Comparison of ENCODE assay signal across 24 cellular contexts in the genomic region with DNA sequence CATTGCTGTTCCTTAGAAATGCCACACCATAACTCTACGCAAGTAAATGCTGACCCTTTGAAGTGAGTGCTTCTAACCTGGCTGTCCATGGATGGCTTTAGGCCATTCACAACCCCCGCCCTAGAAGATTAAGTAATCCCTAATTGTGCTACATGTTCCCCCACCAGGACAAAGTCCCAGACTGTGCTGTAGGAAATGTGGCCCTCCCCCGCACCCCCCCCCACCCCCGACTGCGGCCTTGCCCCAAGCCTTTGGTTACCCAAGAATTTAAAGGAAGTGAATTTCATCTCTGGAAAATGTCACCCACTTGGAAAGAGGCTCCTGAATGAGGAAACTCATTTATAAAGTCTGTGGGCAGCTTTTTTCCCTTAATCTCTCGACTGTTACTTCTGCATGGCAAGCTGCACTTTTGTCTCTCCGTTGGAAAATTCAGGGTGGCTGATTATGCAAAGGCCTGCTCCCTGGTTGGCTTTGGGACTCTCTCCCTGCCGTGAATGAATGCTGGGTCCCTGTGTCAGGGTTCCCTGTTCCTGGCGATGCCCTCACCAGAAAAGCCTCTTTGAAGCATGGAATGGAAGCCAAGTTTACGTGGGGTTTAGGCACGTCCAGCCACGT. TPM values are rescaled to one million over a fixed set of nuclear protein-coding genes. Genes with fewer than 3 reads are reported as not detected.
DNase-seq lines count a peak whose midpoint lies in the region; ATAC-seq, FAIRE-seq and TF ChIP-seq lines count a peak whose summit lies in the region.
"Had no signal": no experiment of that assay in that cellular context is flagged by ENCODE, and none has a peak within 500 bp of the region (broad histone marks: within the 10 kb centered on the region; RNA-seq: fewer than 3 reads in every experiment).

No MANE protein-coding gene starts in this region.

- H2BK15ac ChIP-seq in H1 (ENCODE audit: low read length), result no peak overlapping the region

- H4K20me1 ChIP-seq in HepG2 (ENCODE audit: insufficient read depth, low read length) (no peaks in the 10 kb centered on the region), H1 (replicated peaks in 1 of 2; ENCODE audit: control insufficient read depth in 1 of 2, insufficient read depth in 2 of 2, low read length in 2 of 2) (no peaks in the 10 kb centered on the region), OCI-LY7 (ENCODE audit: insufficient read depth, low read length) (no peaks in the 10 kb centered on the region)

- no peak overlapping the region for H4K8ac ChIP-seq in H1 (ENCODE audit: extremely low read depth, insufficient read depth, low read length)

- H2BK20ac ChIP-seq in H1 (ENCODE audit: low read length), result no peak overlapping the region

- no peaks in the 10 kb centered on the region for H3K79me2 ChIP-seq in HepG2 (ENCODE audit: insufficient read depth, low read length)
- no peaks in the 10 kb centered on the region for H3K79me2 ChIP-seq in H1 (ENCODE audit: control insufficient read depth in 1 of 2, insufficient read depth in 2 of 2, low read length in 2 of 2)
- H3K79me2 ChIP-seq in OCI-LY7 (ENCODE audit: insufficient read depth, low read depth, low read length), result no peaks in the 10 kb centered on the region

- H2AK5ac ChIP-seq in H1 (ENCODE audit: low read depth, low read length), result 0 out of 2 replicates have a peak overlapping the region, but pooled peaks have one; percentile 11

- 38% methylated on average over 12 of the region's 12 CpGs for WGBS in right lobe of liver (ENCODE audit: insufficient coverage, low coverage, low lambda C conversion rate, missing lambda C conversion rate)
- 7% methylated on average over 9 of the region's 12 CpGs for WGBS in HepG2 (ENCODE audit: low lambda C conversion rate)
- 75% methylated on average over 11 of the region's 12 CpGs; no CpG with 5 or more reads in 1 of the 2 experiments for WGBS in H1 (ENCODE audit: extremely low coverage in 1 of 2, insufficient coverage in 1 of 2, insufficient read length in 1 of 2, insufficient replicate concordance in 2 of 2, low coverage in 1 of 2, low lambda C conversion rate in 2 of 2, missing lambda C conversion rate in 1 of 2), 2 experiments

- no peak overlapping the region for H4K5ac ChIP-seq in H1 (ENCODE audit: insufficient read length, low read depth, low read length)

- TF ChIP-seq EP300 in HepG2 (IDR thresholded peaks at IDR 0.05; ENCODE audit: low read depth in 2 of 2, low read length in 2 of 2) (no peak), HepG2 (CRISPR knock-in tag; IDR thresholded peaks at IDR 0.05; ENCODE audit: borderline replicate concordance) (no peak), H1 (IDR thresholded peaks at IDR 0.05; ENCODE audit: borderline replicate concordance in 1 of 2, low read depth in 2 of 2, low read length in 2 of 2) (no peak)

- in situ Hi-C loops in HepG2 (cut with HindIII; ENCODE audit: extremely low pct_ligation_motif_present, low pct_unique_long_range_greater_than_20kb), result no loop called here

- no peaks in the 10 kb centered on the region for H3K9me2 ChIP-seq in OCI-LY7 (ENCODE audit: insufficient read depth, low read length)

- peak overlapping the region; percentile 15 for H3K18ac ChIP-seq in H1 (ENCODE audit: extremely low read depth, low read length)

- H3K56ac ChIP-seq in H1 (replicated peaks; ENCODE audit: insufficient read length, low read depth, low read length), result no peak overlapping the region

- no peak overlapping the region for H3K4ac ChIP-seq in H1 (replicated peaks; ENCODE audit: insufficient read length, low read depth, low read length)

- no peaks in the 10 kb centered on the region for H3K4me1 ChIP-seq in right lobe of liver
- H3K4me1 ChIP-seq in HepG2 (ENCODE audit: insufficient read depth, low read length), result no peaks in the 10 kb centered on the region
- peaks cover 0 to 27% (median 12%) of the 10 kb centered on the region in 4 experiments; a peak in 6 of 7 replicates for H3K4me1 ChIP-seq in H1 (replicated peaks in 1 of 4; ENCODE audit: control insufficient read depth in 3 of 4, insufficient read depth in 4 of 4, low read length in 3 of 4)
- peaks cover 26% of the 10 kb centered on the region for H3K4me1 ChIP-seq in muscle layer of colon (ENCODE audit: insufficient read depth, low read length)
- peaks cover 10% of the 10 kb centered on the region for H3K4me1 ChIP-seq in OCI-LY7 (ENCODE audit: insufficient read depth, low read length, poor library complexity, severe bottlenecking)
- H3K4me1 ChIP-seq: vagina had no signal

- intact Hi-C loops in right lobe of liver (cut with DNase I) (no loop called here), HepG2 (cut with micrococcal nuclease; ENCODE audit: unreplicated experiment) (no loop called here), OCI-LY7 (cut with micrococcal nuclease; ENCODE audit: unreplicated experiment) (no loop called here)

- ATAC-seq in right lobe of liver (peak; percentile 37 to 78 (median 64)), HepG2 (no peak)
- ATAC-seq: activated naive CD8-positive, alpha-beta T cell treated with anti-CD3 and anti-CD28 coated beads, Interleukin-2, amount 50 U/mL, for 24 hours had no signal

- no peak overlapping the region for H2AFZ ChIP-seq in HepG2 (ENCODE audit: low read length)
- H2AFZ ChIP-seq in H1 (ENCODE audit: low read length), result no peak overlapping the region
- H2AFZ ChIP-seq in OCI-LY7 (ENCODE audit: low read length), result no peak overlapping the region

- no peaks in the 10 kb centered on the region for H3K23me2 ChIP-seq in H1 (ENCODE audit: low read depth, low read length)

- H3K27ac ChIP-seq in right lobe of liver, result no peak overlapping the region
- no peak overlapping the region for H3K27ac ChIP-seq in HepG2 (ENCODE audit: extremely low read length, insufficient read depth, low read length)
- no peak overlapping the region for H3K27ac ChIP-seq in H1 (ENCODE audit: low read depth, low read length)
- H3K27ac ChIP-seq in muscle layer of colon (ENCODE audit: low read depth, low read length), result peak overlapping the region; percentile 61
- no peak overlapping the region for H3K27ac ChIP-seq in OCI-LY7 (ENCODE audit: low read depth, low read length, poor library complexity, severe bottlenecking)
- H3K27ac ChIP-seq: epithelial cell of prostate, HL-60, vagina had no signal

- H3K27me3 ChIP-seq in right lobe of liver (no peaks in the 10 kb centered on the region), HepG2 (ENCODE audit: control insufficient read depth in 1 of 2, insufficient read depth in 2 of 2, low read length in 2 of 2) (peaks cover 0 to 24% of the 10 kb centered on the region in 2 experiments; a peak in 2 of 5 replicates), H1 (replicated peaks in 1 of 4; ENCODE audit: control insufficient read depth in 3 of 4, extremely low read depth in 1 of 4, insufficient read depth in 3 of 4, low read length in 3 of 4) (no peaks in the 10 kb centered on the region), muscle layer of colon (ENCODE audit: control insufficient read depth in 1 of 2, insufficient read depth in 2 of 2, low read length in 2 of 2) (no peaks in the 10 kb centered on the region)
- H3K27me3 ChIP-seq: MG63, vagina had no signal

- H3K9me3 ChIP-seq in right lobe of liver (no peaks in the 10 kb centered on the region), HepG2 (ENCODE audit: low read length) (no peaks in the 10 kb centered on the region), H1 (ENCODE audit: insufficient read depth in 2 of 2, low read depth in 1 of 2, low read length in 1 of 2) (no peaks in the 10 kb centered on the region), muscle layer of colon (ENCODE audit: low read length) (no peaks in the 10 kb centered on the region), OCI-LY7 (ENCODE audit: low read length) (no peaks in the 10 kb centered on the region)
- H3K9me3 ChIP-seq: MG63, vagina had no signal

- BruUV-seq in HepG2 (replicated peaks; lab: Mats Ljungman, UMichigan) (no TSS peak), OCI-LY7 (replicated peaks; lab: Mats Ljungman, UMichigan) (no TSS peak)

- POLR2A ChIA-PET in HepG2 (lab: Yijun Ruan, JAX) (no interaction called here), H1 (lab: Charles Lee; ENCODE audit: partially characterized antibody) (interaction anchor here (0.8 kb wide), 1 partner anchor 25 kb away, joined by 3 read pairs; no protein-coding TSS in a partner anchor), OCI-LY7 (lab: Charles Lee) (interaction anchor here (0.6 kb wide), 1 partner anchor 1760 kb away, joined by 3 read pairs; no protein-coding TSS in a partner anchor)

- no peaks in the 10 kb centered on the region for H3K79me1 ChIP-seq in H1 (ENCODE audit: low read depth, low read length)

- H3K36me3 ChIP-seq in right lobe of liver (no peaks in the 10 kb centered on the region), HepG2 (replicated peaks in 1 of 2; ENCODE audit: control insufficient read depth in 1 of 2, insufficient read depth in 2 of 2, low read length in 2 of 2) (no peaks in the 10 kb centered on the region), H1 (ENCODE audit: control insufficient read depth in 2 of 4, insufficient read depth in 4 of 4, low read length in 3 of 4) (no peaks in the 10 kb centered on the region), muscle layer of colon (ENCODE audit: insufficient read depth, low read length) (peaks cover 13% of the 10 kb centered on the region), OCI-LY7 (ENCODE audit: insufficient read depth, low read length) (no peaks in the 10 kb centered on the region)
- H3K36me3 ChIP-seq: MG63, vagina had no signal

- no peak for TF ChIP-seq RAD21 in HepG2 (CRISPR knock-in tag; IDR thresholded peaks at IDR 0.05)
- TF ChIP-seq RAD21 in H1 (IDR thresholded peaks at IDR 0.05 in 1 of 2, conservative IDR thresholded peaks at IDR 0.05 in 1 of 2; ENCODE audit: low read depth in 2 of 2, low read length in 2 of 2), result no peak

- H3K23ac ChIP-seq in H1 (ENCODE audit: insufficient read length), result no peak overlapping the region

- no peak overlapping the region for H3K14ac ChIP-seq in H1 (ENCODE audit: insufficient read length)

- H3K4me2 ChIP-seq in HepG2 (ENCODE audit: low read depth, low read length), result no peak overlapping the region
- peak overlapping the region; percentile 6 to 33; a peak in 1 of 4 replicates for H3K4me2 ChIP-seq in H1 (ENCODE audit: insufficient read depth in 1 of 2, low read depth in 2 of 2, low read length in 2 of 2)
- no peak overlapping the region for H3K4me2 ChIP-seq in OCI-LY7 (ENCODE audit: low read length)

- no peak for TF ChIP-seq POLR2A in right lobe of liver (IDR thresholded peaks at IDR 0.05)
- no peak for TF ChIP-seq POLR2A in HepG2 (IDR thresholded peaks at IDR 0.05; ENCODE audit: insufficient read depth in 1 of 2, low read depth in 2 of 2, low read length in 2 of 2)
- TF ChIP-seq POLR2A in H1 (IDR thresholded peaks at IDR 0.05; ENCODE audit: control extremely low read depth in 1 of 2, low read depth in 2 of 2, low read length in 2 of 2), result no peak

- DNase-seq in right lobe of liver (no peak), HepG2 (ENCODE audit: low spot score) (no peak), H1 (ENCODE audit: low read depth in 1 of 2, low spot score in 2 of 2) (no peak), kidney tubule cell (ENCODE audit: low spot score) (no peak), DMS53 treated with DMSO at 0.1 percent for 48 hours (lab: John Stamatoyannopoulos, UW; ENCODE audit: unreplicated experiment) (no peak), NCI-H1436 treated with DMSO at 0.1 percent for 48 hours (lab: John Stamatoyannopoulos, UW) (no peak), OCI-LY7 (ENCODE audit: low spot score) (no peak)
- DNase-seq: activated CD4-positive, alpha-beta T cell treated with anti-CD3 and anti-CD28 coated beads, Interleukin-2, amount 50 U/mL, for 4 hours; activated CD8-positive, alpha-beta memory T cell treated with anti-CD3 and anti-CD28 coated beads, Interleukin-2, amount 50 U/mL, for 48 hours; activated effector memory CD4-positive, alpha-beta T cell treated with Interleukin-2 at 50 U/mL for 16 hours; activated naive CD8-positive, alpha-beta T cell treated with anti-CD3 and anti-CD28 coated beads, Interleukin-2, amount 50 U/mL, for 24 hours; MG63; NCI-H1694; NCI-H748 treated with DMSO at 0.1 percent for 48 hours; OCI-M1; SHP77 treated with DMSO at 0.1 percent for 48 hours; stimulated activated CD4-positive, alpha-beta T cell treated with anti-CD3 and anti-CD28 coated beads, Interleukin-12 subunit alpha, Interleukin-12 subunit beta, amount 100 ng/mL, for 4 hours; stimulated activated CD8-positive, alpha-beta memory T cell treated with anti-CD3 and anti-CD28 coated beads, Interleukin-4, amount 100 ng/mL, for 48 hours had no signal

- H2BK12ac ChIP-seq in H1 (ENCODE audit: low read depth, low read length), result no peak overlapping the region

- no peak for TF ChIP-seq CTCF in right lobe of liver (IDR thresholded peaks at IDR 0.05)
- TF ChIP-seq CTCF in HepG2 (CRISPR knock-in tag; IDR thresholded peaks at IDR 0.05), result no peak
- no peak for TF ChIP-seq CTCF in H1 (IDR thresholded peaks at IDR 0.05; ENCODE audit: control extremely low read depth in 1 of 3, insufficient read depth in 1 of 3, low read depth in 1 of 3, low read length in 3 of 3)
- TF ChIP-seq CTCF in OCI-LY7 (conservative IDR thresholded peaks at IDR 0.05; ENCODE audit: low read length), result no peak

- H3K9ac ChIP-seq in HepG2 (ENCODE audit: insufficient read depth, low read depth, low read length) (no peak overlapping the region), H1 (replicated peaks in 1 of 4; ENCODE audit: extremely low read depth in 1 of 4, low read depth in 3 of 4, low read length in 3 of 4) (no peak overlapping the region), muscle layer of colon (ENCODE audit: low read length) (no peak overlapping the region)

- no peak overlapping the region for H2BK120ac ChIP-seq in H1 (replicated peaks; ENCODE audit: low read depth, low read length)

- FAIRE-seq in HepG2 (lab: Jason Lieb, UNC) (no peak), H1 (lab: Jason Lieb, UNC) (no peak)
- FAIRE-seq: A204.1, D721Med had no signal

- H4K91ac ChIP-seq in H1 (replicated peaks; ENCODE audit: insufficient read length, low read length), result no peak overlapping the region

- CTCF ChIA-PET in HepG2 (lab: Yijun Ruan, JAX; ENCODE audit: low intra/inter-chr PET ratio, low total read pairs), result no interaction called here
- CTCF ChIA-PET in H1 (lab: Charles Lee; ENCODE audit: partially characterized antibody), result interaction anchor here (0.8 to 3.8 kb wide), 10 partner anchors 8 to 242 kb away, joined by 3 to 20 read pairs (median 4); no protein-coding TSS in a partner anchor
- CTCF ChIA-PET in OCI-LY7 (lab: Charles Lee; ENCODE audit: unreplicated experiment), result no interaction called here

- no peak overlapping the region for H3K4me3 ChIP-seq in right lobe of liver
- H3K4me3 ChIP-seq in HepG2 (replicated peaks in 1 of 3; ENCODE audit: insufficient read depth in 1 of 3, low read depth in 2 of 3, low read length in 3 of 3), result no peak overlapping the region
- H3K4me3 ChIP-seq in H1 (ENCODE audit: extremely low read depth in 1 of 4, insufficient read depth in 2 of 4, low read depth in 3 of 4, low read length in 4 of 4), result no peak overlapping the region
- no peak overlapping the region for H3K4me3 ChIP-seq in muscle layer of colon (ENCODE audit: low read depth in 1 of 2, low read length in 2 of 2)
- H3K4me3 ChIP-seq in OCI-LY7 (ENCODE audit: low read depth, low read length, poor library complexity, severe bottlenecking), result no peak overlapping the region
- H3K4me3 ChIP-seq: MG63, vagina had no signal

- H2BK5ac ChIP-seq in H1 (ENCODE audit: low read depth, low read length), result no peak overlapping the region; the same call in 1 of the 2 replicates

RNA-seq across cellular contexts. Expression of a gene that starts 31.5 kb away (rescaled TPM):
- 10 to 100 TPM; 11.3 to 20.8 (median 14.8) TPM for total RNA-seq in right lobe of liver
- total RNA-seq in HepG2 (2016; rRNA removed; fragmentation: Illumina TruSeq; extraction: Trizol), result not detected in 2 replicates
- total RNA-seq in HepG2 (2016; cell fraction: cytosol; rRNA removed; fragmentation: Illumina TruSeq; extraction: Trizol; ENCODE audit: low read depth), result not detected in 2 replicates
- not detected in 2 replicates for total RNA-seq in HepG2 (2016; cell fraction: insoluble cytoplasmic fraction; rRNA removed; fragmentation: Illumina TruSeq; extraction: Trizol)
- not detected in 2 replicates for total RNA-seq in HepG2 (2016; cell fraction: membrane; rRNA removed; fragmentation: Illumina TruSeq; extraction: Trizol)
- not detected in 2 replicates for total RNA-seq in HepG2 (2016; cell fraction: nucleus; rRNA removed; fragmentation: Illumina TruSeq; extraction: Trizol)
- polyA plus RNA-seq in HepG2 (2011; rRNA removed), result not detected in 2 replicates
- not detected in 2 replicates for polyA plus RNA-seq in HepG2 (2011; cell fraction: cytosol; rRNA removed)
- not detected in 2 replicates for polyA plus RNA-seq in HepG2 (2011; cell fraction: nucleus; rRNA removed)
- not detected in 2 replicates for polyA plus RNA-seq in HepG2 (2012)
- not detected in 2 replicates for polyA plus RNA-seq in HepG2 (2016; cell fraction: cytosol; fragmentation: Illumina TruSeq; extraction: Trizol; ENCODE audit: low read depth)
- polyA plus RNA-seq in HepG2 (2016; cell fraction: insoluble cytoplasmic fraction; fragmentation: Illumina TruSeq; extraction: Trizol; ENCODE audit: low read depth), result not detected in 2 replicates
- polyA plus RNA-seq in HepG2 (2016; cell fraction: membrane; fragmentation: Illumina TruSeq; extraction: Trizol; ENCODE audit: low read depth), result not detected in 2 replicates
- not detected in 2 replicates for polyA plus RNA-seq in HepG2 (2016; cell fraction: nucleus; fragmentation: Illumina TruSeq; extraction: Trizol; ENCODE audit: insufficient read depth, low read depth)
- polyA minus RNA-seq in HepG2 (2011; rRNA and poly(A)+ RNA removed; ENCODE audit: low replicate concordance), result 0.08 and 1.7 TPM in 2 replicates
- not detected in 2 replicates for polyA minus RNA-seq in HepG2 (2011; cell fraction: cytosol; rRNA and poly(A)+ RNA removed)
- not detected in 2 replicates for polyA minus RNA-seq in HepG2 (2011; cell fraction: nucleus; rRNA and poly(A)+ RNA removed)
- 0.17 and 0.19 TPM in 2 replicates for total RNA-seq in H1 (2021; fragmentation: NEBNext Ultra II Directional; extraction: Animal tissue kit (Norgen Biotek cat#: 25700))
- polyA plus RNA-seq in H1 (2011; rRNA removed), result 0.18 and 0.19 TPM in 2 replicates
- 0.17 TPM for polyA plus RNA-seq in H1 (2011; cell fraction: cytosol; rRNA removed)
- polyA plus RNA-seq in H1 (2011; cell fraction: nucleus; rRNA removed), result 1.4 TPM
- polyA plus RNA-seq in H1 (2012, experiment 1 of 2), result 0.21 to 0.66 TPM (median 0.39 TPM) in 4 replicates
- polyA plus RNA-seq in H1 (2012, experiment 2 of 2), result 0.24 TPM
- 0.16 TPM for polyA plus RNA-seq in H1 (2013, experiment 1 of 2)
- polyA plus RNA-seq in H1 (2013, experiment 2 of 2), result 0.06 TPM
- 0.17 and 0.57 TPM in 2 replicates for polyA minus RNA-seq in H1 (2011; rRNA and poly(A)+ RNA removed)
- not detected for polyA minus RNA-seq in H1 (2011; cell fraction: cytosol; rRNA and poly(A)+ RNA removed)
- not detected for polyA minus RNA-seq in H1 (2011; cell fraction: nucleus; rRNA and poly(A)+ RNA removed)
- not detected in 2 replicates for total RNA-seq in OCI-LY7 (2014; rRNA removed; shearing (Covaris generic))
- not detected in 2 replicates for total RNA-seq in OCI-LY7 (2022)

Comparison
In these comparisons a context has a peak if more than half of its experiments do, and no peak if none do; other contexts are left out.
1. RNA of a gene that starts 31.5 kb away (total RNA-seq): 11.3 to 20.8 TPM in right lobe of liver; 0.17 to 0.19 TPM in H1, not detected in HepG2 and not detected in OCI-LY7; every median in the first group is over 10 times any median in the second.
2. H3K4me2 ChIP-seq: peak in H1 (2 of 2); none in HepG2 (single experiment) and OCI-LY7 (single experiment).